1 cellular context compared by ENCODE assay signal in the genomic region with DNA sequence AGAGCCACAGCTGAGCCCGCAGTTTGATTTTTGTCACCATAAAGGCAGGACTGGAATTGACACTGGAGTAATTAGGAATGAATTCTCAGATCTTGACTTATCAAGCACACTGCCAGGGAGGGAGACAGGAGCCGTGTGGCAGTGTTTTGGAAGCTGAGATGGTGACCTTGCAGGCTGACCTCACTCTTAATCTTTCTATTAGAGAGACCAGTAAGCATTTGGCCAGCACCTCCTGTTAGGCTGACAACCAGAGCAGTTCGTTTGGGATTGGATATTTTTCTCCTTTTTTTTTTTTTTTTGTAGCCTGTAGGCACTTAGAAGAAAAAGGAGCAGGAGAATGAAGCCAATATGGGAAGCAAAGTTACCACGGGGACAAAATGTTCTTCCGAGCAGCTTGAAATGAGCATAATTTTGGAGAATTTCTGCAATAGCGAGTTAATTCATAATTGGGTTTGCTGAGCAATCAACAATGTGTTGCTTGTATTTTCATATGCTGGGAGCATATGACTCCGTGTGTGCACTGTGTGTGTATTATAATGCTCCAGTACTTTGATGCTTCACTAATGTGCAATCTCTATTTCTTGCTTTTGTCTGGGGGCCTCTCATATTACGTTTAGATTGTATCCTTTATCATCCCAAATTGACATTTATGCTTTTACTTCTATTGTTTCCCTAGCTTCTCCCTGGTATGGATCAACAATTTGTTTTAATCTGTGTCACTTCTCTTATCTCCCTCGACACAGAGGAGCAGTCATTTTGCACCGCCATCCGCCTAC.
TF ChIP-seq lines count a peak whose summit lies in the region.

No MANE protein-coding gene starts in this region.

TF ChIP-seq in HepG2, 621 proteins besides CTCF, POLR2A, EP300 and RAD21 (continued from another document):
- TF ChIP-seq, protein P1, sequence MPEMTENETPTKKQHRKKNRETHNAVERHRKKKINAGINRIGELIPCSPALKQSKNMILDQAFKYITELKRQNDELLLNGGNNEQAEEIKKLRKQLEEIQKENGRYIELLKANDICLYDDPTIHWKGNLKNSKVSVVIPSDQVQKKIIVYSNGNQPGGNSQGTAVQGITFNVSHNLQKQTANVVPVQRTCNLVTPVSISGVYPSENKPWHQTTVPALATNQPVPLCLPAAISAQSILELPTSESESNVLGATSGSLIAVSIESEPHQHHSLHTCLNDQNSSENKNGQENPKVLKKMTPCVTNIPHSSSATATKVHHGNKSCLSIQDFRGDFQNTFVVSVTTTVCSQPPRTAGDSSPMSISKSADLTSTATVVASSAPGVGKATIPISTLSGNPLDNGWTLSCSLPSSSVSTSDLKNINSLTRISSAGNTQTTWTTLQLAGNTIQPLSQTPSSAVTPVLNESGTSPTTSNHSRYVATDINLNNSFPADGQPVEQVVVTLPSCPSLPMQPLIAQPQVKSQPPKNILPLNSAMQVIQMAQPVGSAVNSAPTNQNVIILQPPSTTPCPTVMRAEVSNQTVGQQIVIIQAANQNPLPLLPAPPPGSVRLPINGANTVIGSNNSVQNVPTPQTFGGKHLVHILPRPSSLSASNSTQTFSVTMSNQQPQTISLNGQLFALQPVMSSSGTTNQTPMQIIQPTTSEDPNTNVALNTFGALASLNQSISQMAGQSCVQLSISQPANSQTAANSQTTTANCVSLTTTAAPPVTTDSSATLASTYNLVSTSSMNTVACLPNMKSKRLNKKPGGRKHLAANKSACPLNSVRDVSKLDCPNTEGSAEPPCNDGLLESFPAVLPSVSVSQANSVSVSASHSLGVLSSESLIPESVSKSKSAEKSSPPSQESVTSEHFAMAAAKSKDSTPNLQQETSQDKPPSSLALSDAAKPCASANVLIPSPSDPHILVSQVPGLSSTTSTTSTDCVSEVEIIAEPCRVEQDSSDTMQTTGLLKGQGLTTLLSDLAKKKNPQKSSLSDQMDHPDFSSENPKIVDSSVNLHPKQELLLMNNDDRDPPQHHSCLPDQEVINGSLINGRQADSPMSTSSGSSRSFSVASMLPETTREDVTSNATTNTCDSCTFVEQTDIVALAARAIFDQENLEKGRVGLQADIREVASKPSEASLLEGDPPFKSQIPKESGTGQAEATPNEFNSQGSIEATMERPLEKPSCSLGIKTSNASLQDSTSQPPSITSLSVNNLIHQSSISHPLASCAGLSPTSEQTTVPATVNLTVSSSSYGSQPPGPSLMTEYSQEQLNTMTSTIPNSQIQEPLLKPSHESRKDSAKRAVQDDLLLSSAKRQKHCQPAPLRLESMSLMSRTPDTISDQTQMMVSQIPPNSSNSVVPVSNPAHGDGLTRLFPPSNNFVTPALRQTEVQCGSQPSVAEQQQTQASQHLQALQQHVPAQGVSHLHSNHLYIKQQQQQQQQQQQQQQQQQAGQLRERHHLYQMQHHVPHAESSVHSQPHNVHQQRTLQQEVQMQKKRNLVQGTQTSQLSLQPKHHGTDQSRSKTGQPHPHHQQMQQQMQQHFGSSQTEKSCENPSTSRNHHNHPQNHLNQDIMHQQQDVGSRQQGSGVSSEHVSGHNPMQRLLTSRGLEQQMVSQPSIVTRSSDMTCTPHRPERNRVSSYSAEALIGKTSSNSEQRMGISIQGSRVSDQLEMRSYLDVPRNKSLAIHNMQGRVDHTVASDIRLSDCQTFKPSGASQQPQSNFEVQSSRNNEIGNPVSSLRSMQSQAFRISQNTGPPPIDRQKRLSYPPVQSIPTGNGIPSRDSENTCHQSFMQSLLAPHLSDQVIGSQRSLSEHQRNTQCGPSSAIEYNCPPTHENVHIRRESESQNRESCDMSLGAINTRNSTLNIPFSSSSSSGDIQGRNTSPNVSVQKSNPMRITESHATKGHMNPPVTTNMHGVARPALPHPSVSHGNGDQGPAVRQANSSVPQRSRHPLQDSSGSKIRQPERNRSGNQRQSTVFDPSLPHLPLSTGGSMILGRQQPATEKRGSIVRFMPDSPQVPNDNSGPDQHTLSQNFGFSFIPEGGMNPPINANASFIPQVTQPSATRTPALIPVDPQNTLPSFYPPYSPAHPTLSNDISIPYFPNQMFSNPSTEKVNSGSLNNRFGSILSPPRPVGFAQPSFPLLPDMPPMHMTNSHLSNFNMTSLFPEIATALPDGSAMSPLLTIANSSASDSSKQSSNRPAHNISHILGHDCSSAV (CRISPR knock-in tag; IDR thresholded peaks at IDR 0.05; ENCODE audit: borderline replicate concordance): no peak
- no peak for TF ChIP-seq HNF4A (CRISPR knock-in tag; IDR thresholded peaks at IDR 0.05)
- no peak for TF ChIP-seq ZNF367 (CRISPR knock-in tag; IDR thresholded peaks at IDR 0.05; ENCODE audit: borderline replicate concordance)
- TF ChIP-seq DNMT3B (CRISPR knock-in tag; conservative IDR thresholded peaks at IDR 0.05): no peak
- no peak for TF ChIP-seq FOXP1 (IDR thresholded peaks at IDR 0.05)
- TF ChIP-seq FOXP1 (CRISPR knock-in tag; IDR thresholded peaks at IDR 0.05): no peak
- TF ChIP-seq DNMT1 (CRISPR knock-in tag; IDR thresholded peaks at IDR 0.05): no peak
- TF ChIP-seq, protein P2, sequence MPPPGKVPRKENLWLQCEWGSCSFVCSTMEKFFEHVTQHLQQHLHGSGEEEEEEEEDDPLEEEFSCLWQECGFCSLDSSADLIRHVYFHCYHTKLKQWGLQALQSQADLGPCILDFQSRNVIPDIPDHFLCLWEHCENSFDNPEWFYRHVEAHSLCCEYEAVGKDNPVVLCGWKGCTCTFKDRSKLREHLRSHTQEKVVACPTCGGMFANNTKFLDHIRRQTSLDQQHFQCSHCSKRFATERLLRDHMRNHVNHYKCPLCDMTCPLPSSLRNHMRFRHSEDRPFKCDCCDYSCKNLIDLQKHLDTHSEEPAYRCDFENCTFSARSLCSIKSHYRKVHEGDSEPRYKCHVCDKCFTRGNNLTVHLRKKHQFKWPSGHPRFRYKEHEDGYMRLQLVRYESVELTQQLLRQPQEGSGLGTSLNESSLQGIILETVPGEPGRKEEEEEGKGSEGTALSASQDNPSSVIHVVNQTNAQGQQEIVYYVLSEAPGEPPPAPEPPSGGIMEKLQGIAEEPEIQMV (CRISPR knock-in tag; IDR thresholded peaks at IDR 0.05; ENCODE audit: low read depth): no peak
